8 cellular contexts compared by ENCODE assay signal in the genomic region with DNA sequence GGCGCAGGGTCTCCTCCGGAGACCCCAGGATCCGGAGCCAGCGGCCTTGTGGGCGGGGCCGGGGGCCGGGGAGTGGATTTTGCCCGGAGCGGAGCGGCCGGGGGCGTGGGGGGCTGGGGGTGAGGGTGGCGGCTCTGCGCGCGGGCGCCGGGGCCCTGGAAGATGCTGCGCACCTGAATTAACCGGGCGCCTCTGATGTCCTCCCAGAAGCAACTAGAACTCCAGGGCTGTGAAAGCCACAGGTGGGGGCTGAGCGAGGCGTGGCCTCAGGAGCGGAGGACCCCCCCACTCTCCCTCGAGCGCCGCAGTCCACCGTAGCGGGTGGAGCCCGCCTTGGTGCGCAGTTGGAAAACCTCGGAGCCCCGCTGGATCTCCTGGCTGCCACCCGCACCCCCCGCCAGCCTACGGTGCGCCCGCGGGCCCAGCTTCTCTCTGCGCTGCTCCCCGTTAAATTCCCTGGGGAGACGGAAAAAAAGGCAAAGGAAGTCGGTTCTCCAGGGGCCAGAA. TPM values are rescaled to one million over a fixed set of nuclear protein-coding genes. Genes with fewer than 3 reads are reported as not detected.
A peak's percentile ranks its signal among the peaks of the same experiment; 100 is the strongest.
DNase-seq lines count a peak whose midpoint lies in the region; ATAC-seq and TF ChIP-seq lines count a peak whose summit lies in the region.

No MANE protein-coding gene starts in this region.

- TF ChIP-seq CTCF in OCI-LY7 (conservative IDR thresholded peaks at IDR 0.05; ENCODE audit: low read length): no peak

- no peaks in the 10 kb centered on the region for H3K9me3 Mint-ChIP-seq in central memory CD8-positive, alpha-beta T cell
- H3K9me3 Mint-ChIP-seq in stimulated activated naive CD8-positive, alpha-beta T cell treated with anti-CD3 and anti-CD28 coated beads, Interleukin-15, amount 100 ng/mL, for 72 hours: no peaks in the 10 kb centered on the region

- peak overlapping the region; percentile 98 for H3K4me2 ChIP-seq in OCI-LY7 (ENCODE audit: low read length)

- H3K4me1 Mint-ChIP-seq in central memory CD8-positive, alpha-beta T cell: peaks cover 50% of the 10 kb centered on the region
- H3K4me1 Mint-ChIP-seq in stimulated activated naive CD8-positive, alpha-beta T cell treated with anti-CD3 and anti-CD28 coated beads, Interleukin-15, amount 100 ng/mL, for 72 hours: peaks cover 43% of the 10 kb centered on the region

- peak overlapping the region; percentile 85; the same call in 1 of the 2 replicates for H2AFZ ChIP-seq in OCI-LY7 (ENCODE audit: low read length)

- no peaks in the 10 kb centered on the region for H3K79me2 ChIP-seq in OCI-LY7 (ENCODE audit: insufficient read depth, low read depth, low read length)

- peaks cover 7% of the 10 kb centered on the region for H3K36me3 ChIP-seq in OCI-LY7 (ENCODE audit: insufficient read depth, low read length)

- intact Hi-C loops in OCI-LY7 (cut with micrococcal nuclease; ENCODE audit: unreplicated experiment): no loop called here

- DNase-seq in GM19238 (ENCODE audit: insufficient read length, low spot score) (peak; percentile 26), OCI-LY7 (ENCODE audit: low spot score) (no peak), left kidney (ENCODE audit: low read depth, low spot score) (peak; percentile 74), putamen (ENCODE audit: low spot score) (no peak)
- no peak for DNase-seq in central memory CD8-positive, alpha-beta T cell (ENCODE audit: low spot score in 2 of 2)
- peak in 1 of 2 donors; percentile 13 for DNase-seq in stimulated activated naive CD8-positive, alpha-beta T cell treated with anti-CD3 and anti-CD28 coated beads, Interleukin-15, amount 100 ng/mL, for 72 hours

- H3K27ac ChIP-seq in OCI-LY7 (ENCODE audit: low read depth, low read length, poor library complexity, severe bottlenecking): no peak overlapping the region

- peaks cover 14% of the 10 kb centered on the region for H3K36me3 Mint-ChIP-seq in central memory CD8-positive, alpha-beta T cell (ENCODE audit: insufficient read depth)

- POLR2A ChIA-PET in OCI-LY7 (lab: Charles Lee): interaction anchor here (0.6 kb wide), 2 partner anchors 75 to 694 kb away, joined by 4 to 5 read pairs; no protein-coding TSS in a partner anchor

- H3K27ac Mint-ChIP-seq in central memory CD8-positive, alpha-beta T cell (ENCODE audit: low read depth): peak overlapping the region; percentile 75
- H3K27ac Mint-ChIP-seq in stimulated activated naive CD8-positive, alpha-beta T cell treated with anti-CD3 and anti-CD28 coated beads, Interleukin-15, amount 100 ng/mL, for 72 hours: no peak overlapping the region

- CTCF ChIA-PET in OCI-LY7 (lab: Charles Lee; ENCODE audit: unreplicated experiment): interaction anchor here (0.5 kb wide), 1 partner anchor 143 kb away, joined by 3 read pairs; no protein-coding TSS in a partner anchor

- no peaks in the 10 kb centered on the region for H4K20me1 ChIP-seq in OCI-LY7 (ENCODE audit: insufficient read depth, low read length)

- no TSS peak for BruUV-seq in OCI-LY7 (replicated peaks; lab: Mats Ljungman, UMichigan)

- H3K9me2 ChIP-seq in OCI-LY7 (ENCODE audit: insufficient read depth, low read length): no peaks in the 10 kb centered on the region

- no peaks in the 10 kb centered on the region for H3K27me3 Mint-ChIP-seq in central memory CD8-positive, alpha-beta T cell
- no peaks in the 10 kb centered on the region for H3K27me3 Mint-ChIP-seq in stimulated activated naive CD8-positive, alpha-beta T cell treated with anti-CD3 and anti-CD28 coated beads, Interleukin-15, amount 100 ng/mL, for 72 hours

- no peaks in the 10 kb centered on the region for H3K9me3 ChIP-seq in OCI-LY7 (ENCODE audit: low read length)

- H3K4me3 Mint-ChIP-seq in central memory CD8-positive, alpha-beta T cell: peak overlapping the region; percentile 75
- peak overlapping the region; percentile 67 to 69 for H3K4me3 Mint-ChIP-seq in stimulated activated naive CD8-positive, alpha-beta T cell treated with anti-CD3 and anti-CD28 coated beads, Interleukin-15, amount 100 ng/mL, for 72 hours

- H3K4me1 ChIP-seq in OCI-LY7 (ENCODE audit: insufficient read depth, low read length, poor library complexity, severe bottlenecking): peaks cover 10% of the 10 kb centered on the region

- H3K4me3 ChIP-seq in OCI-LY7 (ENCODE audit: low read depth, low read length, poor library complexity, severe bottlenecking): peak overlapping the region; percentile 80

- ATAC-seq in central memory CD8-positive, alpha-beta T cell (replicated peaks; ENCODE audit: extremely low read depth, poor library complexity, severe bottlenecking): no peak
- ATAC-seq in stimulated activated naive CD8-positive, alpha-beta T cell treated with anti-CD3 and anti-CD28 coated beads, Interleukin-15, amount 100 ng/mL, for 72 hours: no peak
- no peak for ATAC-seq in HG03378 (IDR thresholded peaks at IDR 0.05; ENCODE audit: unreplicated experiment)
- no peak for ATAC-seq in GM21381 (IDR thresholded peaks at IDR 0.05; ENCODE audit: unreplicated experiment)

RNA-seq across cellular contexts. Expression of a gene that starts 0.5 kb away (rescaled TPM):
- total RNA-seq in OCI-LY7 (2014; rRNA removed; shearing (Covaris generic)): 3.5 and 6.0 TPM in 2 replicates
- 2.9 and 4.1 TPM in 2 replicates for total RNA-seq in OCI-LY7 (2022)

RNA-seq across cellular contexts. Expression of a gene that starts 0.6 kb away (rescaled TPM):
- total RNA-seq in OCI-LY7 (2014; rRNA removed; shearing (Covaris generic)): 13.8 and 14.3 TPM in 2 replicates
- 38.4 and 45.5 TPM in 2 replicates for total RNA-seq in OCI-LY7 (2022)

RNA-seq across cellular contexts. Expression of a gene that starts 39.9 kb away (rescaled TPM):
- total RNA-seq in OCI-LY7 (2014; rRNA removed; shearing (Covaris generic)): 41.9 and 58.8 TPM in 2 replicates
- 64.0 and 68.6 TPM in 2 replicates for total RNA-seq in OCI-LY7 (2022)

RNA-seq across cellular contexts. Expression of a gene that starts 50.9 kb away (rescaled TPM):
- not detected in 2 replicates for total RNA-seq in OCI-LY7 (2014; rRNA removed; shearing (Covaris generic))
- not detected in 2 replicates for total RNA-seq in OCI-LY7 (2022)

Comparison
In these comparisons a context has a peak if more than half of its experiments do, and no peak if none do; other contexts are left out.
1. DNase-seq: peak in GM19238 (single experiment) and left kidney (single experiment); none in OCI-LY7 (single experiment), central memory CD8-positive, alpha-beta T cell (0 of 2) and putamen (single experiment).